Comparison of ENCODE assay signal across 8 cellular contexts in the genomic region with DNA sequence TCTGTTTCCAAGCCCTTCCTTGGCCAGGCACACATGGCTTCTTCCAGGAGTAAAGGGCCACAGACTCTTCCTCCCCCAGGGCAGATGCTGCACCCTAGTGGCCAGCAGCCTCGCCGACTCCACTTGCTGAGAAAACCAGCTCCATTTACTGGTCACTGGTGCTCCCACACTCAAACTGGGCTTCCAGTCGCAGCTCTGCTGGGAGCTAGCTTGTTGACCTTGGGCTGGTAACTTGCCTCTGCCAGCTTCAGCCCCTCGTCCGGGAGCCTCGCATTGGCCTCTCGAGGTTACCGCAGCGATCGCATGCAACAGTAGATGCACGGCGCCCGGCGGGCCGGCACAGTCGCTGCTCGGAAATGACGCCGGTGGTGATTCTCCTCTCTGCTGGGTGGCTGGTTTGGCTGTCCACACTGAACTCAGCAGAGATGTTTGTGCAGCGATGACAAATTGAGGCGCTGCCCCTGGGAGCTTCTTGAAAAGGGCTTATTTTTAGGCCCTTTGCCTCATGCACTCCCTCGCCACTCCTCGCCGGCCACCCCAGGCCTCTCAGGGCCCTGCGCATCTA.
DNase-seq lines count a peak whose midpoint lies in the region; TF ChIP-seq lines count a peak whose summit lies in the region.

No MANE protein-coding gene starts in this region.

- H3K9ac ChIP-seq in mesenchymal stem cell (ENCODE audit: low read length) = no peak overlapping the region

- no peak overlapping the region for H3K18ac ChIP-seq in mesenchymal stem cell (ENCODE audit: low read depth in 1 of 2, low read length in 2 of 2)

- H3K4me3 ChIP-seq in WERI-Rb-1 (ENCODE audit: low read depth, low read length) (no peak overlapping the region), mesenchymal stem cell (ENCODE audit: insufficient read depth in 1 of 2, low read depth in 1 of 2, low read length in 2 of 2) (no peak overlapping the region)

- H3K79me1 ChIP-seq in mesenchymal stem cell (replicated peaks; ENCODE audit: low read length, poor library complexity, severe bottlenecking) = no peaks in the 10 kb centered on the region

- H4K91ac ChIP-seq in mesenchymal stem cell (ENCODE audit: low read length) = no peak overlapping the region

- H3K4ac ChIP-seq in mesenchymal stem cell (ENCODE audit: low read depth in 1 of 2, low read length in 2 of 2) = no peak overlapping the region

- peak; percentile 74 for TF ChIP-seq CTCF in WERI-Rb-1 (IDR thresholded peaks at IDR 0.05; ENCODE audit: low read depth, low read length)

- WGBS in mesenchymal stem cell = 96% methylated on average over 25 of the region's 25 CpGs

- no peak overlapping the region for H2AFZ ChIP-seq in mesenchymal stem cell (ENCODE audit: low read depth, low read length)

- DNase-seq in DMS 273 treated with DMSO at 0.1 percent for 48 hours (lab: John Stamatoyannopoulos, UW) = peak; percentile 30
- peak; percentile 44 for DNase-seq in HK-2 (ENCODE audit: unreplicated experiment)
- DNase-seq in WERI-Rb-1 = peak; percentile 51
- DNase-seq in mesenchymal stem cell = peak; percentile 56
- DNase-seq in substantia nigra (lab: John Stamatoyannopoulos, UW) = peak in 37 of 49 donors; percentile 8 to 67 (median 42)
- DNase-seq in central memory CD4-positive, alpha-beta T cell = no peak
- no peak for DNase-seq in NCI-H2029 (lab: John Stamatoyannopoulos, UW)

- H3K4me1 ChIP-seq in mesenchymal stem cell (ENCODE audit: control insufficient read depth, insufficient read depth, low read depth, low read length) = peaks cover 13% of the 10 kb centered on the region

- no peak overlapping the region for H2BK120ac ChIP-seq in mesenchymal stem cell (ENCODE audit: low read depth, low read length)

- H4K8ac ChIP-seq in mesenchymal stem cell (ENCODE audit: low read length) = no peak overlapping the region

- H3K23ac ChIP-seq in mesenchymal stem cell (ENCODE audit: low read length in 2 of 2) = no peak overlapping the region

- H2BK15ac ChIP-seq in mesenchymal stem cell (ENCODE audit: low read depth, poor library complexity, severe bottlenecking) = no peak overlapping the region

- H3K4me2 ChIP-seq in mesenchymal stem cell (ENCODE audit: low read length, poor library complexity, severe bottlenecking) = no peak overlapping the region

- no peak overlapping the region for H2BK12ac ChIP-seq in mesenchymal stem cell (ENCODE audit: low read length in 2 of 2)

- no peak overlapping the region for H2BK5ac ChIP-seq in mesenchymal stem cell (ENCODE audit: low read depth, low read length, poor library complexity, severe bottlenecking)

- no peak overlapping the region for H3K14ac ChIP-seq in mesenchymal stem cell (ENCODE audit: low read length in 2 of 2)

- H3K27me3 ChIP-seq in WERI-Rb-1 (ENCODE audit: insufficient read depth, low read depth, severe bottlenecking) (no peaks in the 10 kb centered on the region), mesenchymal stem cell (ENCODE audit: control insufficient read depth in 1 of 2, insufficient read depth in 1 of 2, low read length in 2 of 2) (no peaks in the 10 kb centered on the region)

- H3K36me3 ChIP-seq in WERI-Rb-1 = no peaks in the 10 kb centered on the region
- peaks cover 40 to 71% of the 10 kb centered on the region in 2 experiments for H3K36me3 ChIP-seq in mesenchymal stem cell (ENCODE audit: control insufficient read depth in 1 of 2, insufficient read depth in 2 of 2, low read depth in 1 of 2, low read length in 2 of 2)

- H2AK5ac ChIP-seq in mesenchymal stem cell (ENCODE audit: low read length, severe bottlenecking) = no peak overlapping the region

- H3K27ac ChIP-seq in WERI-Rb-1 (no peak overlapping the region), cingulate gyrus (ENCODE audit: low read depth, low read length) (peak overlapping the region; percentile 57), mesenchymal stem cell (ENCODE audit: low read length, poor library complexity, severe bottlenecking) (no peak overlapping the region), substantia nigra (ENCODE audit: low read depth, low read length, poor library complexity, severe bottlenecking) (no peak overlapping the region)

- H3K9me3 ChIP-seq in WERI-Rb-1 (ENCODE audit: severe bottlenecking) = no peaks in the 10 kb centered on the region
- H3K9me3 ChIP-seq in mesenchymal stem cell (ENCODE audit: control insufficient read depth, low read length) = no peaks in the 10 kb centered on the region

Comparison
In these comparisons a context has a peak if more than half of its experiments do, and no peak if none do; other contexts are left out.
1. DNase-seq: peak in DMS 273 treated with DMSO at 0.1 percent for 48 hours (single experiment), HK-2 (single experiment), WERI-Rb-1 (single experiment), mesenchymal stem cell (single experiment) and substantia nigra (37 of 49); none in central memory CD4-positive, alpha-beta T cell (single experiment) and NCI-H2029 (single experiment).